1 cellular context compared by ENCODE assay signal in genomic region chr17:30824356-30825145, GRCh38.
A peak's percentile ranks its signal among the peaks of the same experiment; 100 is the strongest.
TF ChIP-seq lines count a peak whose summit lies in the region.

A gene with protein sequence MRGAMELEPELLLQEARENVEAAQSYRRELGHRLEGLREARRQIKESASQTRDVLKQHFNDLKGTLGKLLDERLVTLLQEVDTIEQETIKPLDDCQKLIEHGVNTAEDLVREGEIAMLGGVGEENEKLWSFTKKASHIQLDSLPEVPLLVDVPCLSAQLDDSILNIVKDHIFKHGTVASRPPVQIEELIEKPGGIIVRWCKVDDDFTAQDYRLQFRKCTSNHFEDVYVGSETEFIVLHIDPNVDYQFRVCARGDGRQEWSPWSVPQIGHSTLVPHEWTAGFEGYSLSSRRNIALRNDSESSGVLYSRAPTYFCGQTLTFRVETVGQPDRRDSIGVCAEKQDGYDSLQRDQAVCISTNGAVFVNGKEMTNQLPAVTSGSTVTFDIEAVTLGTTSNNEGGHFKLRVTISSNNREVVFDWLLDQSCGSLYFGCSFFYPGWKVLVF (minus strand): TSS chr17:30824692. CDS start chr17:30824651, 41 bp downstream.

TF ChIP-seq in K562, 482 proteins besides CTCF, POLR2A, EP300 and RAD21 (continued from another document and continues in another):
- TF ChIP-seq MGA (IDR thresholded peaks at IDR 0.05) (peak; percentile 87), TEAD1 (CRISPR knock-in tag; IDR thresholded peaks at IDR 0.05) (peak in 1 of 2 experiments; percentile 57; a peak in 1 of 4 replicates), ZNF764 (CRISPR knock-in tag; IDR thresholded peaks at IDR 0.05; ENCODE audit: low read depth) (no peak), MBD2 (IDR thresholded peaks at IDR 0.05; ENCODE audit: borderline replicate concordance, low read depth) (no peak; the same call in 1 of the 2 replicates), KAT8 (IDR thresholded peaks at IDR 0.05; ENCODE audit: low read depth) (no peak), BRCA1 (IDR thresholded peaks at IDR 0.05) (no peak), BRCA1 (CRISPR knock-in tag; IDR thresholded peaks at IDR 0.05) (no peak), SIX5 (IDR thresholded peaks at IDR 0.05; ENCODE audit: borderline replicate concordance in 1 of 2, insufficient read depth in 1 of 2, low read depth in 1 of 2, low read length in 2 of 2) (no peak), FOXA3 (CRISPR knock-in tag; conservative IDR thresholded peaks at IDR 0.05 in 1 of 2, IDR thresholded peaks at IDR 0.05 in 1 of 2) (no peak), RUNX1 (IDR thresholded peaks at IDR 0.05; ENCODE audit: low read depth) (no peak), ARHGAP35 (IDR thresholded peaks at IDR 0.05; ENCODE audit: partially characterized antibody) (no peak), CCAR2 (IDR thresholded peaks at IDR 0.05; ENCODE audit: low read depth, low read length) (no peak), CTCFL (IDR thresholded peaks at IDR 0.05; ENCODE audit: borderline replicate concordance, insufficient read depth, low read depth, low read length, poor library complexity, severe bottlenecking) (peak; percentile 99), NONO (IDR thresholded peaks at IDR 0.05; ENCODE audit: low read depth in 2 of 2, low read length in 1 of 2) (peak; percentile 75 to 82; a peak in 3 of 4 replicates), ZNF644 (tag; IDR thresholded peaks at IDR 0.05; ENCODE audit: low read depth) (peak; percentile 58; the same call in 1 of the 2 replicates), KDM1A (IDR thresholded peaks at IDR 0.05) (peak; percentile 14 to 24; a peak in 1 of 4 replicates), FOXK2 (conservative IDR thresholded peaks at IDR 0.05 in 1 of 2, IDR thresholded peaks at IDR 0.05 in 1 of 2; ENCODE audit: low read depth in 2 of 2) (no peak), ZNF12 (CRISPR knock-in tag; IDR thresholded peaks at IDR 0.05) (no peak), RB1 (IDR thresholded peaks at IDR 0.05; ENCODE audit: low read depth) (peak; percentile 90), ZFX (CRISPR knock-in tag; IDR thresholded peaks at IDR 0.05) (peak; percentile 87), TRIM25 (IDR thresholded peaks at IDR 0.05; ENCODE audit: borderline replicate concordance) (0 out of 2 replicates have a peak, but pooled peaks have one; percentile 9), CBFA2T2 (conservative IDR thresholded peaks at IDR 0.05) (peak; percentile 43; the same call in 1 of the 2 replicates), CEBPB (tag; IDR thresholded peaks at IDR 0.05) (no peak), SRSF7 (optimal IDR thresholded peaks at IDR 0.05; ENCODE audit: low read depth, low read length) (no peak), RCOR1 (IDR thresholded peaks at IDR 0.05; ENCODE audit: borderline replicate concordance in 1 of 2, low read depth in 2 of 2, low read length in 2 of 2) (peak in 1 of 2 experiments; percentile 71; a peak in 1 of 4 replicates), ZNF24 (IDR thresholded peaks at IDR 0.05) (peak; percentile 54; the same call in 1 of the 2 replicates), CC2D1A (IDR thresholded peaks at IDR 0.05) (no peak), CBFB (CRISPR knock-in tag; IDR thresholded peaks at IDR 0.05) (no peak), BRD4 (IDR thresholded peaks at IDR 0.05) (no peak)
- TF ChIP-seq, protein P1, sequence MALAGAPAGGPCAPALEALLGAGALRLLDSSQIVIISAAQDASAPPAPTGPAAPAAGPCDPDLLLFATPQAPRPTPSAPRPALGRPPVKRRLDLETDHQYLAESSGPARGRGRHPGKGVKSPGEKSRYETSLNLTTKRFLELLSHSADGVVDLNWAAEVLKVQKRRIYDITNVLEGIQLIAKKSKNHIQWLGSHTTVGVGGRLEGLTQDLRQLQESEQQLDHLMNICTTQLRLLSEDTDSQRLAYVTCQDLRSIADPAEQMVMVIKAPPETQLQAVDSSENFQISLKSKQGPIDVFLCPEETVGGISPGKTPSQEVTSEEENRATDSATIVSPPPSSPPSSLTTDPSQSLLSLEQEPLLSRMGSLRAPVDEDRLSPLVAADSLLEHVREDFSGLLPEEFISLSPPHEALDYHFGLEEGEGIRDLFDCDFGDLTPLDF (CRISPR knock-in tag; IDR thresholded peaks at IDR 0.05): no peak; the same call in 1 of the 2 replicates
- TF ChIP-seq, protein P2, sequence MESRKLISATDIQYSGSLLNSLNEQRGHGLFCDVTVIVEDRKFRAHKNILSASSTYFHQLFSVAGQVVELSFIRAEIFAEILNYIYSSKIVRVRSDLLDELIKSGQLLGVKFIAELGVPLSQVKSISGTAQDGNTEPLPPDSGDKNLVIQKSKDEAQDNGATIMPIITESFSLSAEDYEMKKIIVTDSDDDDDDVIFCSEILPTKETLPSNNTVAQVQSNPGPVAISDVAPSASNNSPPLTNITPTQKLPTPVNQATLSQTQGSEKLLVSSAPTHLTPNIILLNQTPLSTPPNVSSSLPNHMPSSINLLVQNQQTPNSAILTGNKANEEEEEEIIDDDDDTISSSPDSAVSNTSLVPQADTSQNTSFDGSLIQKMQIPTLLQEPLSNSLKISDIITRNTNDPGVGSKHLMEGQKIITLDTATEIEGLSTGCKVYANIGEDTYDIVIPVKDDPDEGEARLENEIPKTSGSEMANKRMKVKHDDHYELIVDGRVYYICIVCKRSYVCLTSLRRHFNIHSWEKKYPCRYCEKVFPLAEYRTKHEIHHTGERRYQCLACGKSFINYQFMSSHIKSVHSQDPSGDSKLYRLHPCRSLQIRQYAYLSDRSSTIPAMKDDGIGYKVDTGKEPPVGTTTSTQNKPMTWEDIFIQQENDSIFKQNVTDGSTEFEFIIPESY (CRISPR knock-in tag; IDR thresholded peaks at IDR 0.05): no peak
- TF ChIP-seq, protein P3, sequence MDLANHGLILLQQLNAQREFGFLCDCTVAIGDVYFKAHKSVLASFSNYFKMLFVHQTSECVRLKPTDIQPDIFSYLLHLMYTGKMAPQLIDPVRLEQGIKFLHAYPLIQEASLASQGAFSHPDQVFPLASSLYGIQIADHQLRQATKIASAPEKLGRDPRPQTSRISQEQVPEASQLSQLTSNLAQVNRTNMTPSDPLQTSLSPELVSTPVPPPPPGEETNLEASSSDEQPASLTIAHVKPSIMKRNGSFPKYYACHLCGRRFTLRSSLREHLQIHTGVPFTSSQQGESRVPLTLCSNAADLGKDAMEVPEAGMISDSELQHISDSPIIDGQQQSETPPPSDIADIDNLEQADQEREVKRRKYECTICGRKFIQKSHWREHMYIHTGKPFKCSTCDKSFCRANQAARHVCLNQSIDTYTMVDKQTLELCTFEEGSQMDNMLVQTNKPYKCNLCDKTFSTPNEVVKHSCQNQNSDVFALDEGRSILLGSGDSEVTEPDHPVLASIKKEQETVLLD (IDR thresholded peaks at IDR 0.05): peak; percentile 53; the same call in 1 of the 2 replicates
